ENCODE assay signal across 8 cellular contexts in the genomic region with DNA sequence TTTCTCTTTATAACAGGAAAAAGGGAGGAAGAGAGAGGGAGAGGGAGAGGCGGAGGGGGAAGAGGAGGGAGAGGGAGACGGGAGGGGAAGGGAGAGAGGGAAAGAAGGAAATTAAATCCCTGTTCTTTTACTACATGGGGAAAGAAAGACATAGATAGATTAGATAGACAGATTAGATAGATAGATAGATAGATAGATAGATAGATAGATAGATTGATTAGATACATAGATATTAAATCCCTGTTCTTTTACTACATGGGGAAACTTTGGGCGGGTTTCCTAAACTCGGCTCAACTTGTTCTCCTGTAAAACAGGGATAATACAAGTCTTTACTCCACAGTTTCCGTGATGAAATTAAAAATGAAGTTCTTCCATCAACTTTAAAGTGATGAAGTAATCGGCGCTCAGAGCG. TPM values are rescaled to one million over a fixed set of nuclear protein-coding genes. Genes with fewer than 3 reads are reported as not detected.
A peak's percentile ranks its signal among the peaks of the same experiment; 100 is the strongest.
DNase-seq lines count a peak whose midpoint lies in the region; ATAC-seq, FAIRE-seq and TF ChIP-seq lines count a peak whose summit lies in the region.

No MANE protein-coding gene starts in this region.

- FAIRE-seq in GM19239 (lab: Jason Lieb, UNC), result no peak

- intact Hi-C loops in activated B cell treated with CpG ODN at 0.5 μM for 24 hours (cut with micrococcal nuclease), result loop anchor here (1.0 to 5.0 kb wide), 8 partner anchors 17 to 1999 kb away; partner anchors contain the start of genes PSMD7, TMEM170A, TMEM231 and WDR59

- CTCF ChIA-PET in activated B cell treated with CpG ODN at 0.5 μM for 24 hours (lab: Charles Lee), result interaction anchor here (0.9 to 1.6 kb wide), 2 partner anchors 35 to 44 kb away, joined by 3 to 4 read pairs; no protein-coding TSS in a partner anchor

- peaks cover 7% of the 10 kb centered on the region for H3K4me1 ChIP-seq in HAP-1
- H3K4me1 ChIP-seq in hepatocyte (ENCODE audit: insufficient read depth), result no peaks in the 10 kb centered on the region
- H3K4me1 ChIP-seq in skeletal muscle tissue (ENCODE audit: control insufficient read depth in 3 of 3, insufficient read depth in 3 of 3, low read length in 3 of 3), result peaks cover 0 to 11% (median 5%) of the 10 kb centered on the region in 3 donors

- DNase-seq in HAP-1 (ENCODE audit: low spot score in 2 of 2) (no peak), activated B cell treated with CpG ODN at 0.5 μM for 24 hours (no peak), hepatocyte (ENCODE audit: low spot score) (no peak), NOMO-1 (lab: John Stamatoyannopoulos, UW; ENCODE audit: unreplicated experiment in 2 of 2) (no peak), SHP77 treated with DMSO at 0.1 percent for 48 hours (lab: John Stamatoyannopoulos, UW) (no peak), GM19239 (ENCODE audit: insufficient read length, low spot score) (no peak), NCI-H1436 (lab: John Stamatoyannopoulos, UW) (no peak)

- H3K4me3 Mint-ChIP-seq in activated B cell treated with CpG ODN at 0.5 μM for 24 hours, result peak overlapping the region; percentile 94

- no peak for TF ChIP-seq CTCF in activated B cell treated with CpG ODN at 0.5 μM for 24 hours (IDR thresholded peaks at IDR 0.05)
- TF ChIP-seq CTCF in hepatocyte (IDR thresholded peaks at IDR 0.05; ENCODE audit: poor library complexity), result no peak

- peak overlapping the region; percentile 80 to 91 (median 91) for H3K9ac ChIP-seq in skeletal muscle tissue (ENCODE audit: low read depth in 1 of 3, low read length in 3 of 3)

- in situ Hi-C loops in HAP-1 (cut with MboI; ENCODE audit: low sequenced_read_pairs), result no loop called here

- peaks cover 3% of the 10 kb centered on the region; the same call in 1 of the 2 replicates for H3K9me3 ChIP-seq in HAP-1
- H3K9me3 ChIP-seq in hepatocyte (ENCODE audit: low read depth), result no peaks in the 10 kb centered on the region
- no peaks in the 10 kb centered on the region for H3K9me3 ChIP-seq in skeletal muscle tissue (ENCODE audit: control insufficient read depth in 3 of 3, low read length in 3 of 3)

- WGBS in hepatocyte (ENCODE audit: low lambda C conversion rate, missing lambda C conversion rate), result 12% methylated on average over 7 of the region's 8 CpGs

- peaks cover 37% of the 10 kb centered on the region for H3K36me3 Mint-ChIP-seq in activated B cell treated with CpG ODN at 0.5 μM for 24 hours (ENCODE audit: low read depth)

- peak overlapping the region; percentile 95 for H3K4me3 ChIP-seq in HAP-1
- H3K4me3 ChIP-seq in hepatocyte, result peak overlapping the region; percentile 74
- peak overlapping the region; percentile 84 to 93 (median 88) for H3K4me3 ChIP-seq in skeletal muscle tissue (ENCODE audit: low read length in 3 of 3)

- peaks cover 47% of the 10 kb centered on the region for H3K36me3 ChIP-seq in HAP-1 (replicated peaks)
- no peaks in the 10 kb centered on the region for H3K36me3 ChIP-seq in hepatocyte (replicated peaks; ENCODE audit: insufficient read depth, low read depth)
- H3K36me3 ChIP-seq in skeletal muscle tissue (ENCODE audit: control insufficient read depth in 3 of 3, insufficient read depth in 3 of 3, low read length in 3 of 3), result peaks cover 11 to 23% (median 22%) of the 10 kb centered on the region in 3 donors

- peak overlapping the region; percentile 61 for H3K27ac ChIP-seq in hepatocyte
- H3K27ac ChIP-seq in skeletal muscle tissue (ENCODE audit: low read depth, low read length), result no peak overlapping the region

- peaks cover 38% of the 10 kb centered on the region for H3K4me1 Mint-ChIP-seq in activated B cell treated with CpG ODN at 0.5 μM for 24 hours

- H2AFZ ChIP-seq in hepatocyte, result peak overlapping the region; percentile 55

- peaks cover 3% of the 10 kb centered on the region for H4K20me1 ChIP-seq in hepatocyte (ENCODE audit: insufficient read depth, poor library complexity, severe bottlenecking)

- no peaks in the 10 kb centered on the region for H3K27me3 Mint-ChIP-seq in activated B cell treated with CpG ODN at 0.5 μM for 24 hours

- H3K79me2 ChIP-seq in hepatocyte, result peaks cover 47% of the 10 kb centered on the region

- no peak overlapping the region for H3K27ac Mint-ChIP-seq in activated B cell treated with CpG ODN at 0.5 μM for 24 hours

- ATAC-seq in activated B cell treated with CpG ODN at 0.5 μM for 24 hours (ENCODE audit: low read depth), result no peak

- H3K27me3 ChIP-seq in HAP-1 (ENCODE audit: low read depth) (no peaks in the 10 kb centered on the region), hepatocyte (no peaks in the 10 kb centered on the region), skeletal muscle tissue (ENCODE audit: control insufficient read depth in 3 of 3, insufficient read depth in 3 of 3, low read length in 3 of 3) (no peaks in the 10 kb centered on the region)

- H3K9me2 ChIP-seq in hepatocyte (replicated peaks; ENCODE audit: insufficient read depth), result no peaks in the 10 kb centered on the region

- H3K9me3 Mint-ChIP-seq in activated B cell treated with CpG ODN at 0.5 μM for 24 hours, result no peaks in the 10 kb centered on the region

- H3K4me2 ChIP-seq in hepatocyte, result peak overlapping the region; percentile 90

- POLR2A ChIA-PET in activated B cell treated with CpG ODN at 0.5 μM for 24 hours (lab: Charles Lee), result interaction anchor here (0.7 to 3.2 kb wide), 11 partner anchors 10 to 981 kb away, joined by 3 to 45 read pairs (median 5); partner anchors contain the start of genes GLG1, KARS1, MLKL and PSMD7

RNA-seq across cellular contexts. Expression of gene RFWD3, which starts 0.7 kb away (rescaled TPM):
- total RNA-seq in activated B cell treated with CpG ODN at 0.5 μM for 24 hours, result 57.9 and 63.2 TPM in 2 replicates
- total RNA-seq in hepatocyte, result 10.0 and 12.9 TPM in 2 replicates
- 7.3 and 12.8 TPM in 2 replicates for polyA plus RNA-seq in hepatocyte
- total RNA-seq in skeletal muscle tissue, result 17.7 TPM

RNA-seq across cellular contexts. Expression of gene MLKL, which starts 34.6 kb away (rescaled TPM):
- total RNA-seq in activated B cell treated with CpG ODN at 0.5 μM for 24 hours (6.5 and 6.8 TPM in 2 replicates), hepatocyte (3.3 and 5.6 TPM in 2 replicates), skeletal muscle tissue (3.7 TPM)
- 0.97 and 2.8 TPM in 2 replicates for polyA plus RNA-seq in hepatocyte

RNA-seq across cellular contexts. Expression of gene GLG1, which starts 59.1 kb away (rescaled TPM):
- 72.7 and 81.4 TPM in 2 replicates for total RNA-seq in activated B cell treated with CpG ODN at 0.5 μM for 24 hours
- 131 and 142 TPM in 2 replicates for total RNA-seq in hepatocyte
- polyA plus RNA-seq in hepatocyte, result 146 and 148 TPM in 2 replicates
- total RNA-seq in skeletal muscle tissue, result 97.1 TPM
